19 cellular contexts compared by ENCODE assay signal in the genomic region with DNA sequence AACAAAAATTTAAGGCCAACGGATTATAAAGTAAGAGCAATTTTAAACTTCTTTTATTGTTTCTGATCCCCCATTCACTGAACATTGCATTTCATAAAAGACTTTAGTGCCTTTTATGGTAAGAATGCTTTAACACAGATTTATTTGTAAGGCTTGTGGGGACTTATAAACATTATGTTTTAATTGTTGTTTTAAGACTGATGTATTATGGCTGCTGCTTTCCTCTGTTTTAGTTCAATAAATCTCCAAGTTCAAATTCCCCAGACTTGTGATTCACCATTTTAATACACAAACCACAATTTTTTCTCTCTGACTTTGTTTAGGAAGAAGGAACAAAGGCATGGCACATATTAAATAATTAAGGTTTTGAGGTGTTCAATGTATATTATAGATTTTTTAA.
"Had no signal": no experiment of that assay in that cellular context is flagged by ENCODE, and none has a peak within 500 bp of the region (broad histone marks: within the 10 kb centered on the region; RNA-seq: fewer than 3 reads in every experiment).

No MANE protein-coding gene starts in this region.

- H3K36me3 ChIP-seq: gastroesophageal sphincter, stomach, suprapubic skin, thyroid gland had no signal

- H3K4me1 Mint-ChIP-seq: immature natural killer cell, natural killer cell, neural crest cell had no signal

- H3K27ac Mint-ChIP-seq: immature natural killer cell, mesothelial cell of epicardium, natural killer cell, type B pancreatic cell had no signal

- FAIRE-seq: urothelium cell line had no signal

- H3K4me3 ChIP-seq: coronary artery, gastroesophageal sphincter, stomach, suprapubic skin, thyroid gland had no signal

- H3K9me3 Mint-ChIP-seq: neural crest cell, type B pancreatic cell had no signal

- H3K27me3 Mint-ChIP-seq: type B pancreatic cell had no signal

- H3K27me3 ChIP-seq: gastroesophageal sphincter, stomach, suprapubic skin, thyroid gland had no signal

- H3K4me3 Mint-ChIP-seq: immature natural killer cell, mesothelial cell of epicardium, natural killer cell, neural crest cell, type B pancreatic cell had no signal

- DNase-seq: effector CD4-positive, alpha-beta T cell; glutamatergic neuron; immature natural killer cell; left colon; mammary epithelial cell; natural killer cell; posterior cingulate gyrus; stimulated activated CD4-positive, alpha-beta T cell treated with anti-CD3 and anti-CD28 coated beads, Interleukin-12 subunit alpha, Interleukin-12 subunit beta, amount 100 ng/mL, for 4 hours; stimulated activated naive CD4-positive, alpha-beta T cell; stomach; thyroid gland had no signal

- H3K9me3 ChIP-seq: gastroesophageal sphincter, suprapubic skin, thyroid gland had no signal

- H3K36me3 Mint-ChIP-seq: immature natural killer cell, mesothelial cell of epicardium, natural killer cell, type B pancreatic cell had no signal

- ATAC-seq: gastroesophageal sphincter, left colon, natural killer cell, sciatic nerve had no signal

- H3K4me1 ChIP-seq: gastroesophageal sphincter, stomach, suprapubic skin, thyroid gland had no signal

- H3K27ac ChIP-seq: coronary artery, gastroesophageal sphincter, stomach, suprapubic skin, thyroid gland had no signal
